In genomic region chr9:34675048-34675714, GRCh38 we compare ENCODE assay signal across 9 cellular contexts. TPM values are rescaled to one million over a fixed set of nuclear protein-coding genes. Genes with fewer than 3 reads are reported as not detected.
DNase-seq lines count a peak whose midpoint lies in the region; ATAC-seq and TF ChIP-seq lines count a peak whose summit lies in the region.
"Had no signal": no experiment of that assay in that cellular context is flagged by ENCODE, and none has a peak within 500 bp of the region (broad histone marks: within the 10 kb centered on the region; RNA-seq: fewer than 3 reads in every experiment).

No MANE protein-coding gene starts in this region.

- H3K9me3 ChIP-seq in CD4-positive, CD25-positive, alpha-beta regulatory T cell (ENCODE audit: control insufficient read depth in 2 of 2, low read length in 2 of 2), result no peaks in the 10 kb centered on the region
- H3K9me3 ChIP-seq in neural cell (ENCODE audit: low read length) (no peaks in the 10 kb centered on the region), upper lobe of left lung (no peaks in the 10 kb centered on the region)

- 45 to 54% methylated on average over 10 of the region's 10 CpGs for WGBS in upper lobe of left lung, 2 donors

- H3K27ac Mint-ChIP-seq in CD4-positive, CD25-positive, alpha-beta regulatory T cell, result no peak overlapping the region
- no peak overlapping the region for H3K27ac Mint-ChIP-seq in activated CD8-positive, alpha-beta T cell treated with anti-CD3 and anti-CD28 coated beads for 36 hours

- no peak for TF ChIP-seq EP300 in neural cell (conservative IDR thresholded peaks at IDR 0.05; ENCODE audit: poor library complexity, severe bottlenecking)
- TF ChIP-seq EP300 in upper lobe of left lung (IDR thresholded peaks at IDR 0.05), result no peak

- no peak overlapping the region for H3K27ac ChIP-seq in CD4-positive, CD25-positive, alpha-beta regulatory T cell (ENCODE audit: insufficient read depth, low read length, poor library complexity, severe bottlenecking)
- H3K27ac ChIP-seq in neural cell (ENCODE audit: low read length) (no peak overlapping the region), upper lobe of left lung (no peak overlapping the region)

- no peaks in the 10 kb centered on the region for H4K20me1 ChIP-seq in neural cell (ENCODE audit: insufficient read depth)

- no peak overlapping the region for H3K4me2 ChIP-seq in neural cell (ENCODE audit: low read length)

- peak; percentile 74 for TF ChIP-seq CTCF in activated CD8-positive, alpha-beta T cell treated with anti-CD3 and anti-CD28 coated beads for 36 hours (IDR thresholded peaks at IDR 0.05)
- TF ChIP-seq CTCF in neural cell (IDR thresholded peaks at IDR 0.05; ENCODE audit: poor library complexity, severe bottlenecking) (peak; percentile 23), upper lobe of left lung (IDR thresholded peaks at IDR 0.05) (peak; percentile 27 to 55 (median 34))

- no peak overlapping the region for H3K9ac ChIP-seq in neural cell (ENCODE audit: low read length)

- TF ChIP-seq RAD21 in neural cell (conservative IDR thresholded peaks at IDR 0.05), result no peak

- peak in 1 of 2 donors; percentile 71 for ATAC-seq in CD4-positive, CD25-positive, alpha-beta regulatory T cell (ENCODE audit: low read depth in 2 of 2)
- peak; percentile 89 for ATAC-seq in activated CD8-positive, alpha-beta T cell treated with anti-CD3 and anti-CD28 coated beads for 36 hours
- ATAC-seq in upper lobe of left lung (ENCODE audit: low FRiP score in 2 of 2), result peak; percentile 56 to 74
- ATAC-seq in GM18861 (IDR thresholded peaks at IDR 0.05; ENCODE audit: unreplicated experiment), result no peak

- POLR2A ChIA-PET in activated CD8-positive, alpha-beta T cell treated with anti-CD3 and anti-CD28 coated beads for 36 hours (lab: Charles Lee), result interaction anchor here (1.4 kb wide), 1 partner anchor 12 kb away, joined by 3 read pairs; no protein-coding TSS in a partner anchor

- peak; percentile 25 to 65 (median 32) for DNase-seq in CD4-positive, CD25-positive, alpha-beta regulatory T cell
- DNase-seq in H4 (ENCODE audit: low spot score) (peak; percentile 67), NCI-H748 treated with DMSO at 0.1 percent for 48 hours (lab: John Stamatoyannopoulos, UW) (peak; percentile 60), erythroblast (lab: John Stamatoyannopoulos, UW) (peak; percentile 74 to 80), upper lobe of left lung (peak in 1 of 2 donors; percentile 41)
- DNase-seq in activated CD8-positive, alpha-beta T cell treated with anti-CD3 and anti-CD28 coated beads for 36 hours, result peak; percentile 83

- intact Hi-C loops in activated CD8-positive, alpha-beta T cell treated with anti-CD3 and anti-CD28 coated beads for 36 hours (cut with micrococcal nuclease), result no loop called here

- no peaks in the 10 kb centered on the region for H3K9me2 ChIP-seq in neural cell (ENCODE audit: insufficient read depth, low read length)

- H3K9me3 Mint-ChIP-seq in CD4-positive, CD25-positive, alpha-beta regulatory T cell, result peaks cover 0 to 4% (median 0%) of the 10 kb centered on the region in 7 donors
- peaks cover 3% of the 10 kb centered on the region for H3K9me3 Mint-ChIP-seq in activated CD8-positive, alpha-beta T cell treated with anti-CD3 and anti-CD28 coated beads for 36 hours

- no peaks in the 10 kb centered on the region for H3K4me1 ChIP-seq in CD4-positive, CD25-positive, alpha-beta regulatory T cell (ENCODE audit: control insufficient read depth, insufficient read depth, low read length, poor library complexity, severe bottlenecking)
- no peaks in the 10 kb centered on the region for H3K4me1 ChIP-seq in upper lobe of left lung

- CTCF ChIA-PET in activated CD8-positive, alpha-beta T cell treated with anti-CD3 and anti-CD28 coated beads for 36 hours (lab: Charles Lee), result interaction anchor here (0.9 to 3.9 kb wide), 4 partner anchors 9 to 52 kb away, joined by 3 to 56 read pairs (median 4); a partner anchor contains a TSS

- peaks cover 0 to 5% (median 3%) of the 10 kb centered on the region in 4 donors for H3K4me1 Mint-ChIP-seq in CD4-positive, CD25-positive, alpha-beta regulatory T cell
- H3K4me1 Mint-ChIP-seq in activated CD8-positive, alpha-beta T cell treated with anti-CD3 and anti-CD28 coated beads for 36 hours (ENCODE audit: low read depth), result no peaks in the 10 kb centered on the region

- no peak overlapping the region for H3K4me3 Mint-ChIP-seq in CD4-positive, CD25-positive, alpha-beta regulatory T cell
- H3K4me3 Mint-ChIP-seq in activated CD8-positive, alpha-beta T cell treated with anti-CD3 and anti-CD28 coated beads for 36 hours, result no peak overlapping the region

- no peaks in the 10 kb centered on the region for H3K36me3 ChIP-seq in CD4-positive, CD25-positive, alpha-beta regulatory T cell (ENCODE audit: control insufficient read depth, insufficient read depth, low read length)
- H3K36me3 ChIP-seq in neural cell (ENCODE audit: insufficient read depth, low read length), result no peaks in the 10 kb centered on the region
- no peaks in the 10 kb centered on the region for H3K36me3 ChIP-seq in upper lobe of left lung

- TF ChIP-seq POLR2A in erythroblast (IDR thresholded peaks at IDR 0.05; ENCODE audit: low read length) (no peak), upper lobe of left lung (IDR thresholded peaks at IDR 0.05) (no peak)

- H3K79me2 ChIP-seq in neural cell (replicated peaks; ENCODE audit: insufficient read depth, low read length), result no peaks in the 10 kb centered on the region

- no peaks in the 10 kb centered on the region for H3K27me3 ChIP-seq in CD4-positive, CD25-positive, alpha-beta regulatory T cell (ENCODE audit: control insufficient read depth, insufficient read depth, low read length)
- no peaks in the 10 kb centered on the region for H3K27me3 ChIP-seq in neural cell (ENCODE audit: insufficient read depth, low read depth, low read length)
- H3K27me3 ChIP-seq in upper lobe of left lung, result no peaks in the 10 kb centered on the region

- no peaks in the 10 kb centered on the region for H3F3A ChIP-seq in neural cell (ENCODE audit: insufficient read depth, low read length, poor library complexity, severe bottlenecking)

- no peak overlapping the region for H3K4me3 ChIP-seq in CD4-positive, CD25-positive, alpha-beta regulatory T cell (ENCODE audit: low read depth, low read length)
- no peak overlapping the region for H3K4me3 ChIP-seq in neural cell (ENCODE audit: low read length)
- no peak overlapping the region for H3K4me3 ChIP-seq in upper lobe of left lung

- no peaks in the 10 kb centered on the region for H3K27me3 Mint-ChIP-seq in CD4-positive, CD25-positive, alpha-beta regulatory T cell
- H3K27me3 Mint-ChIP-seq in activated CD8-positive, alpha-beta T cell treated with anti-CD3 and anti-CD28 coated beads for 36 hours, result no peaks in the 10 kb centered on the region

- peaks cover 3% of the 10 kb centered on the region for H3K36me3 Mint-ChIP-seq in CD4-positive, CD25-positive, alpha-beta regulatory T cell
- no peaks in the 10 kb centered on the region for H3K36me3 Mint-ChIP-seq in activated CD8-positive, alpha-beta T cell treated with anti-CD3 and anti-CD28 coated beads for 36 hours (ENCODE audit: low read depth)

- no peak overlapping the region for H2AFZ ChIP-seq in neural cell (ENCODE audit: low read depth, low read length)

TF ChIP-seq in neural cell, 6 proteins besides CTCF, POLR2A, EP300 and RAD21 (continues in another document):
- TF ChIP-seq TAF1 (IDR thresholded peaks at IDR 0.05; ENCODE audit: low read depth) (no peak), MXI1 (conservative IDR thresholded peaks at IDR 0.05; ENCODE audit: poor library complexity, severe bottlenecking) (no peak)

RNA-seq across cellular contexts. Expression of gene CCL27, which starts 12.7 kb away (rescaled TPM):
- total RNA-seq in CD4-positive, CD25-positive, alpha-beta regulatory T cell, result not detected
- under 1 TPM in 1 of 4 donors, not detected in 3; 0.28 TPM for polyA plus RNA-seq in CD4-positive, CD25-positive, alpha-beta regulatory T cell
- not detected in 2 replicates for total RNA-seq in H4 (2014; rRNA removed; shearing (Covaris generic))
- under 1 TPM in 1 of 2 experiments, not detected in 1; 0.43 TPM for total RNA-seq in activated CD8-positive, alpha-beta T cell treated with anti-CD3 and anti-CD28 coated beads for 36 hours
- 0.82 and 2.9 TPM in 2 replicates for polyA plus RNA-seq in neural cell
- not detected in 2 replicates for polyA minus RNA-seq in neural cell
- total RNA-seq in upper lobe of left lung, result 10 to 100 TPM in 1 of 6 donors, not detected in 5; 32.5 TPM
- total RNA-seq: skeletal muscle tissue had no signal

RNA-seq across cellular contexts. Expression of gene CCL19, which starts 15.9 kb away (rescaled TPM):
- total RNA-seq in CD4-positive, CD25-positive, alpha-beta regulatory T cell, result not detected
- not detected for polyA plus RNA-seq in CD4-positive, CD25-positive, alpha-beta regulatory T cell
- not detected in 2 replicates for total RNA-seq in H4 (2014; rRNA removed; shearing (Covaris generic))
- total RNA-seq in activated CD8-positive, alpha-beta T cell treated with anti-CD3 and anti-CD28 coated beads for 36 hours, result not detected
- not detected in 2 replicates for polyA plus RNA-seq in neural cell
- polyA minus RNA-seq in neural cell, result not detected in 2 replicates
- 1 to 10 TPM in 3 of 6 donors, not detected in 3; 2.0 to 5.2 (median 5.2) TPM for total RNA-seq in upper lobe of left lung
- total RNA-seq: skeletal muscle tissue had no signal

RNA-seq across cellular contexts. Expression of gene IL11RA, which starts 23.2 kb away (rescaled TPM):
- total RNA-seq in CD4-positive, CD25-positive, alpha-beta regulatory T cell, result 228 TPM
- polyA plus RNA-seq in CD4-positive, CD25-positive, alpha-beta regulatory T cell, result 10 to 100 TPM in 2 of 4 donors, 1 to 10 TPM in 2; 7.3 to 12.3 (median 9.6) TPM
- total RNA-seq in H4 (2014; rRNA removed; shearing (Covaris generic)), result 8.9 and 12.4 TPM in 2 replicates
- 10 to 100 TPM; 17.4 to 20.7 TPM for total RNA-seq in activated CD8-positive, alpha-beta T cell treated with anti-CD3 and anti-CD28 coated beads for 36 hours
- polyA plus RNA-seq in neural cell, result 59.1 and 98.5 TPM in 2 replicates
- 21.9 and 25.6 TPM in 2 replicates for polyA minus RNA-seq in neural cell
- total RNA-seq in upper lobe of left lung, result 10 to 100 TPM; 14.5 to 49.2 (median 23.7) TPM

RNA-seq across cellular contexts. Expression of gene GALT, which starts 28.7 kb away (rescaled TPM):
- 222 TPM for total RNA-seq in CD4-positive, CD25-positive, alpha-beta regulatory T cell
- 10 to 100 TPM; 56.1 to 67.0 (median 60.1) TPM for polyA plus RNA-seq in CD4-positive, CD25-positive, alpha-beta regulatory T cell
- total RNA-seq in H4 (2014; rRNA removed; shearing (Covaris generic)), result 14.9 and 25.8 TPM in 2 replicates
- total RNA-seq in activated CD8-positive, alpha-beta T cell treated with anti-CD3 and anti-CD28 coated beads for 36 hours, result 10 to 100 TPM; 42.8 to 44.5 TPM
- polyA plus RNA-seq in neural cell, result 116 and 182 TPM in 2 replicates
- 85.3 and 106 TPM in 2 replicates for polyA minus RNA-seq in neural cell
- 100 to 1,000 TPM in 1 of 6 donors, 10 to 100 TPM in 5; 33.4 to 141 (median 44.3) TPM for total RNA-seq in upper lobe of left lung

RNA-seq across cellular contexts. Expression of gene CCL21, which starts 34.8 kb away (rescaled TPM):
- total RNA-seq in CD4-positive, CD25-positive, alpha-beta regulatory T cell, result not detected
- polyA plus RNA-seq in CD4-positive, CD25-positive, alpha-beta regulatory T cell, result not detected
- not detected in 2 replicates for total RNA-seq in H4 (2014; rRNA removed; shearing (Covaris generic))
- not detected for total RNA-seq in activated CD8-positive, alpha-beta T cell treated with anti-CD3 and anti-CD28 coated beads for 36 hours
- not detected in 2 replicates for polyA plus RNA-seq in neural cell
- not detected in 2 replicates for polyA minus RNA-seq in neural cell
- total RNA-seq in upper lobe of left lung, result 10 to 100 TPM in 5 of 6 donors, 1 to 10 TPM in 1; 7.3 to 92.0 (median 79.5) TPM

Comparison
In these comparisons a context has a peak if more than half of its experiments do, and no peak if none do; other contexts are left out.
1. CTCF ChIP-seq: peak in every context shown above with its lines; median percentile 74 in activated CD8-positive, alpha-beta T cell treated with anti-CD3 and anti-CD28 coated beads for 36 hours; 34 in upper lobe of left lung; 23 in neural cell.